20 cellular contexts compared by ENCODE assay signal in the genomic region with DNA sequence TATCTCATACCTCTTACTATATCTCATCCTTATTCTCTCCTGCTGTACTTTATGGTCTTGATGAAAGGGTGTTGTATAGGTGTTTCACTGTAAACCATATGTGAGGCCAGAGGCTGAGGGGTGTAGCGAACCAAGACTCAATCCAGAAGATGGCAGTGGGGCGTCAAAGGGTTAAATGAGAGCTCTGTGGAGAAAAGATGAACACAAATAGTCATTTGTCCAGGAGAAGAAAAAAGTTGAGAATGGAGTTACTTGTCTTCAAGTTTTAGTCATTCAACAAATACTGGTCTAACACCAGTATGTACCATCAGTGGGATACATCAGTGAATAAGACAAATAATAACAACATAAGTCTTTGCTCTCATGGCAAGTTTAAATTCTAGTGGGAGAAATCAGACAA.
"Had no signal": no experiment of that assay in that cellular context is flagged by ENCODE, and none has a peak within 500 bp of the region (broad histone marks: within the 10 kb centered on the region; RNA-seq: fewer than 3 reads in every experiment).

No MANE protein-coding gene starts in this region.

- H3K4me3 ChIP-seq: body of pancreas, esophagus muscularis mucosa, gastroesophageal sphincter, SJSA1, skin epidermis, tibial nerve, uterus had no signal

- DNase-seq: activated CD4-positive, alpha-beta T cell treated with anti-CD3 and anti-CD28 coated beads for 1 hour; activated CD4-positive, alpha-beta T cell treated with anti-CD3 and anti-CD28 coated beads, Interleukin-2, amount 50 U/mL, for 4 hours; activated T-cell treated with anti-CD3 and anti-CD28 coated beads for 4 hours; body of pancreas; cerebellar nuclear complex; effector CD4-positive, alpha-beta T cell; occipital lobe; retina; stimulated activated CD4-positive, alpha-beta T cell treated with anti-CD3 and anti-CD28 coated beads, Interleukin-4, amount 100 ng/mL, for 1 hour; T-helper 2 cell; uterus had no signal

- H3K9me3 ChIP-seq: body of pancreas, esophagus muscularis mucosa, gastroesophageal sphincter, SJSA1, tibial nerve, uterus had no signal

- H3K9me3 Mint-ChIP-seq: activated T-helper 1 cell treated with anti-CD3 and anti-CD28 coated beads, Interleukin-12 subunit alpha, Interleukin-12 subunit beta, Interleukin-2, Interleukin-4 antibody, amounts not matched to agents 30 ng/mL and 10 ng/mL and 1 ng/mL, durations not matched to agents 14 hours and 24 hours and 36 hours; stimulated activated effector memory CD8-positive, alpha-beta T cell treated with anti-CD3 and anti-CD28 coated beads, Interleukin-12 subunit alpha, Interleukin-12 subunit beta, amount 100 ng/mL, for 72 hours had no signal

- H3K27me3 ChIP-seq: body of pancreas, esophagus muscularis mucosa, gastroesophageal sphincter, SJSA1, tibial nerve, uterus had no signal

- H3K4me3 Mint-ChIP-seq: activated naive CD8-positive, alpha-beta T cell; activated T-helper 1 cell treated with anti-CD3 and anti-CD28 coated beads, Interleukin-12 subunit alpha, Interleukin-12 subunit beta, Interleukin-2, Interleukin-4 antibody, amounts not matched to agents 30 ng/mL and 10 ng/mL and 1 ng/mL, durations not matched to agents 14 hours and 24 hours and 36 hours; stimulated activated effector memory CD8-positive, alpha-beta T cell treated with anti-CD3 and anti-CD28 coated beads, Interleukin-12 subunit alpha, Interleukin-12 subunit beta, amount 100 ng/mL, for 72 hours had no signal

- H3K36me3 ChIP-seq: SJSA1, uterus had no signal

- H3K36me3 Mint-ChIP-seq: stimulated activated effector memory CD8-positive, alpha-beta T cell treated with anti-CD3 and anti-CD28 coated beads, Interleukin-12 subunit alpha, Interleukin-12 subunit beta, amount 100 ng/mL, for 72 hours had no signal

- H3K27ac ChIP-seq: body of pancreas, esophagus muscularis mucosa, gastroesophageal sphincter, SJSA1, skin epidermis, tibial nerve, uterus, VCaP had no signal

- ATAC-seq: body of pancreas; gastroesophageal sphincter; stimulated activated effector memory CD8-positive, alpha-beta T cell treated with anti-CD3 and anti-CD28 coated beads, Interleukin-12 subunit alpha, Interleukin-12 subunit beta, amount 100 ng/mL, for 72 hours had no signal

- H3K27ac Mint-ChIP-seq: activated naive CD8-positive, alpha-beta T cell; activated T-helper 1 cell treated with anti-CD3 and anti-CD28 coated beads, Interleukin-12 subunit alpha, Interleukin-12 subunit beta, Interleukin-2, Interleukin-4 antibody, amounts not matched to agents 30 ng/mL and 10 ng/mL and 1 ng/mL, durations not matched to agents 14 hours and 24 hours and 36 hours; stimulated activated effector memory CD8-positive, alpha-beta T cell treated with anti-CD3 and anti-CD28 coated beads, Interleukin-12 subunit alpha, Interleukin-12 subunit beta, amount 100 ng/mL, for 72 hours had no signal

- H3K4me1 ChIP-seq: body of pancreas, gastroesophageal sphincter, SJSA1, tibial nerve, uterus had no signal
